In genomic region chr6:142011775-142012174, GRCh38 we compare ENCODE assay signal across 19 cellular contexts.
DNase-seq lines count a peak whose midpoint lies in the region; ATAC-seq and TF ChIP-seq lines count a peak whose summit lies in the region.
"Had no signal": no experiment of that assay in that cellular context is flagged by ENCODE, and none has a peak within 500 bp of the region (broad histone marks: within the 10 kb centered on the region; RNA-seq: fewer than 3 reads in every experiment).

No MANE protein-coding gene starts in this region.

- no peak for TF ChIP-seq POLR2A in IMR-90 (IDR thresholded peaks at IDR 0.05; ENCODE audit: low read depth, low read length)

- POLR2A ChIA-PET in IMR-90 (lab: Charles Lee; ENCODE audit: unreplicated experiment) = no interaction called here

- H4K20me1 ChIP-seq in IMR-90 (ENCODE audit: insufficient read depth, low read length) = no peaks in the 10 kb centered on the region

- in situ Hi-C loops in IMR-90 (cut with MboI; ENCODE audit: low sequenced_read_pairs) = no loop called here

- no peaks in the 10 kb centered on the region for H3K36me3 ChIP-seq in ACC112 (ENCODE audit: insufficient read depth, low read length)
- no peaks in the 10 kb centered on the region for H3K36me3 ChIP-seq in IMR-90 (ENCODE audit: control insufficient read depth, insufficient read depth, low read length)
- H3K36me3 ChIP-seq in mesenchymal stem cell (ENCODE audit: control insufficient read depth in 1 of 2, insufficient read depth in 2 of 2, low read depth in 1 of 2, low read length in 2 of 2) = no peaks in the 10 kb centered on the region
- H3K36me3 ChIP-seq: BE2C had no signal

- peak overlapping the region; percentile 79; the same call in 1 of the 2 replicates for H2BK20ac ChIP-seq in IMR-90 (ENCODE audit: low read depth, low read length)

- peak overlapping the region; percentile 24; the same call in 1 of the 2 replicates for H3K14ac ChIP-seq in IMR-90 (replicated peaks; ENCODE audit: low read depth, low read length)
- H3K14ac ChIP-seq in mesenchymal stem cell (ENCODE audit: low read length in 2 of 2) = no peak overlapping the region

- H4K91ac ChIP-seq in IMR-90 (ENCODE audit: insufficient read depth, low read depth, low read length) (peak overlapping the region; percentile 76), mesenchymal stem cell (ENCODE audit: low read length) (no peak overlapping the region)

- no peak for TF ChIP-seq CTCF in IMR-90 (conservative IDR thresholded peaks at IDR 0.05; ENCODE audit: low read depth, low read length)

- H3K9me3 ChIP-seq in IMR-90 (ENCODE audit: control insufficient read depth, insufficient read depth, low read length) (no peaks in the 10 kb centered on the region), mesenchymal stem cell (ENCODE audit: control insufficient read depth, low read length) (peaks cover 8% of the 10 kb centered on the region)
- H3K9me3 ChIP-seq: BE2C, Caco-2 had no signal

- ATAC-seq in IMR-90 (ENCODE audit: low read depth) = no peak
- ATAC-seq in HG03175 (IDR thresholded peaks at IDR 0.05; ENCODE audit: unreplicated experiment) = no peak
- ATAC-seq in GM18861 (IDR thresholded peaks at IDR 0.05; ENCODE audit: unreplicated experiment) = no peak

- peak overlapping the region; percentile 86 for H2BK15ac ChIP-seq in IMR-90 (ENCODE audit: low read depth, low read length)
- no peak overlapping the region for H2BK15ac ChIP-seq in mesenchymal stem cell (ENCODE audit: low read depth, poor library complexity, severe bottlenecking)

- H3K79me2 ChIP-seq in ACC112 (ENCODE audit: control insufficient read depth, insufficient read depth, low read length, unreplicated experiment) = no peaks in the 10 kb centered on the region

- dilution Hi-C loops in IMR-90 (cut with HindIII; ENCODE audit: low sequenced_read_pairs, unreplicated experiment) = no loop called here

- H3K4ac ChIP-seq in IMR-90 (ENCODE audit: low read depth, low read length) = peak overlapping the region; percentile 49
- H3K4ac ChIP-seq in mesenchymal stem cell (ENCODE audit: low read depth in 1 of 2, low read length in 2 of 2) = no peak overlapping the region

- H3K4me3 ChIP-seq in ACC112 (ENCODE audit: low read depth, low read length) (no peak overlapping the region), IMR-90 (ENCODE audit: insufficient read depth, low read depth, low read length) (no peak overlapping the region), mesenchymal stem cell (ENCODE audit: insufficient read depth in 1 of 2, low read depth in 1 of 2, low read length in 2 of 2) (no peak overlapping the region)

- CTCF ChIA-PET in IMR-90 (lab: Yijun Ruan, JAX) = interaction anchor here (1.0 to 1.7 kb wide), 2 partner anchors 23 to 27 kb away, joined by 3 to 5 read pairs; no protein-coding TSS in a partner anchor

- H3K4me1 ChIP-seq in ACC112 (ENCODE audit: control insufficient read depth, insufficient read depth, low read length, unreplicated experiment) (peaks cover 48% of the 10 kb centered on the region), IMR-90 (ENCODE audit: control insufficient read depth, insufficient read depth, low read length) (peaks cover 20% of the 10 kb centered on the region), mesenchymal stem cell (ENCODE audit: control insufficient read depth, insufficient read depth, low read depth, low read length) (peaks cover 1% of the 10 kb centered on the region)
- H3K4me1 ChIP-seq: BE2C had no signal

- H2BK120ac ChIP-seq in IMR-90 (ENCODE audit: low read depth, low read length) (peak overlapping the region; percentile 69), mesenchymal stem cell (ENCODE audit: low read depth, low read length) (no peak overlapping the region)

- intact Hi-C loops in IMR-90 (cut with micrococcal nuclease) = no loop called here

- no TSS peak for BruUV-seq in IMR-90 (replicated peaks; lab: Mats Ljungman, UMichigan)

- peaks cover 5% of the 10 kb centered on the region; the same call in 1 of the 2 replicates for H3K9me1 ChIP-seq in IMR-90 (ENCODE audit: insufficient read depth, low read length)

- H2BK5ac ChIP-seq in IMR-90 (ENCODE audit: low read depth, low read length, poor library complexity, severe bottlenecking) = peak overlapping the region; percentile 92
- no peak overlapping the region for H2BK5ac ChIP-seq in mesenchymal stem cell (ENCODE audit: low read depth, low read length, poor library complexity, severe bottlenecking)

- WGBS in IMR-90 (ENCODE audit: extremely low coverage in 2 of 2, insufficient read length in 1 of 2), 2 experiments = no CpG with 5 or more reads among the region's 1 CpG
- WGBS in mesenchymal stem cell = 63% methylated on average over 1 of the region's 1 CpG

- DNase-seq in IMR-90 = no peak
- peak; percentile 10 for DNase-seq in amniotic epithelial cell (ENCODE audit: low read depth)
- DNase-seq in mesenchymal stem cell = no peak
- no peak for DNase-seq in COLO829 (ENCODE audit: low spot score)
- DNase-seq: BE2C; Caco-2; CD4-positive, CD25-positive, alpha-beta regulatory T cell; DMS153; GF-D8; NCI-H1417 treated with DMSO at 0.1 percent for 48 hours; NCI-H2029 treated with DMSO at 0.1 percent for 48 hours; NCI-H2171 treated with DMSO at 0.1 percent for 48 hours; NCI-H774; RPMI8226; SIG-M5 had no signal

- H3K18ac ChIP-seq in IMR-90 (ENCODE audit: low read depth, low read length) (peak overlapping the region; percentile 60; the same call in 1 of the 2 replicates), mesenchymal stem cell (ENCODE audit: low read depth in 1 of 2, low read length in 2 of 2) (no peak overlapping the region)

- H3K9ac ChIP-seq in IMR-90 (ENCODE audit: low read depth, low read length) = no peak overlapping the region
- H3K9ac ChIP-seq in mesenchymal stem cell (ENCODE audit: low read length) = no peak overlapping the region
- H3K9ac ChIP-seq: KMS-11 had no signal

- H3K4me2 ChIP-seq in IMR-90 (ENCODE audit: low read depth, low read length) (no peak overlapping the region), mesenchymal stem cell (ENCODE audit: low read length, poor library complexity, severe bottlenecking) (no peak overlapping the region)
- H3K4me2 ChIP-seq: KMS-11 had no signal

- H2BK12ac ChIP-seq in mesenchymal stem cell (ENCODE audit: low read length in 2 of 2) = no peak overlapping the region

- TF ChIP-seq RAD21 in IMR-90 (IDR thresholded peaks at IDR 0.05; ENCODE audit: low read length) = no peak

- H2AFZ ChIP-seq in ACC112 (ENCODE audit: low read length, unreplicated experiment) = no peak overlapping the region
- H2AFZ ChIP-seq in IMR-90 (replicated peaks; ENCODE audit: low read length, poor library complexity) = no peak overlapping the region
- no peak overlapping the region for H2AFZ ChIP-seq in mesenchymal stem cell (ENCODE audit: low read depth, low read length)

- H2AK5ac ChIP-seq in IMR-90 (ENCODE audit: low read depth, low read length) = peak overlapping the region; percentile 91
- peak overlapping the region; percentile 65 for H2AK5ac ChIP-seq in mesenchymal stem cell (ENCODE audit: low read length, severe bottlenecking)

- peaks cover 4 to 13% of the 10 kb centered on the region in 2 experiments; a peak in 3 of 4 replicates for H3K79me1 ChIP-seq in IMR-90 (ENCODE audit: low read depth in 1 of 2, low read length in 2 of 2)
- H3K79me1 ChIP-seq in mesenchymal stem cell (replicated peaks; ENCODE audit: low read length, poor library complexity, severe bottlenecking) = no peaks in the 10 kb centered on the region

- H3K23ac ChIP-seq in IMR-90 (ENCODE audit: low read depth, low read length) = peak overlapping the region; percentile 11; the same call in 1 of the 2 replicates
- H3K23ac ChIP-seq in mesenchymal stem cell (ENCODE audit: low read length in 2 of 2) = no peak overlapping the region

- H4K8ac ChIP-seq in IMR-90 (ENCODE audit: low read depth in 2 of 2, low read length in 2 of 2) (peak overlapping the region; percentile 50 to 85; a peak in 3 of 4 replicates), mesenchymal stem cell (ENCODE audit: low read length) (no peak overlapping the region)

- no peaks in the 10 kb centered on the region for H3K27me3 ChIP-seq in ACC112 (ENCODE audit: insufficient read depth, low read length)
- H3K27me3 ChIP-seq in IMR-90 (ENCODE audit: control insufficient read depth, insufficient read depth, low read length) = no peaks in the 10 kb centered on the region
- H3K27me3 ChIP-seq in mesenchymal stem cell (ENCODE audit: control insufficient read depth in 1 of 2, insufficient read depth in 1 of 2, low read length in 2 of 2) = no peaks in the 10 kb centered on the region
- H3K27me3 ChIP-seq: BE2C had no signal

- H4K5ac ChIP-seq in IMR-90 (ENCODE audit: low read depth, low read length) = peak overlapping the region; percentile 70; the same call in 1 of the 2 replicates

- H3K27ac ChIP-seq in ACC112 (ENCODE audit: low read depth, low read length) = peak overlapping the region; percentile 84
- peak overlapping the region; percentile 81 for H3K27ac ChIP-seq in IMR-90 (ENCODE audit: insufficient read depth, low read length)
- no peak overlapping the region for H3K27ac ChIP-seq in mesenchymal stem cell (ENCODE audit: low read length, poor library complexity, severe bottlenecking)
- H3K27ac ChIP-seq: KMS-11 had no signal

- no peak overlapping the region for H2AK9ac ChIP-seq in IMR-90 (replicated peaks; ENCODE audit: low read depth, low read length, poor library complexity)

- peak overlapping the region; percentile 26; the same call in 1 of the 2 replicates for H3K56ac ChIP-seq in IMR-90 (ENCODE audit: extremely low read depth, insufficient read depth, low read length)

TF ChIP-seq in IMR-90, 13 proteins besides CTCF, POLR2A, EP300 and RAD21:
- TF ChIP-seq MAFK (IDR thresholded peaks at IDR 0.05; ENCODE audit: low read depth, low read length) = no peak
